ENCODE assay signal across 13 cellular contexts in genomic region chr6:157390273-157391060, GRCh38.
DNase-seq lines count a peak whose midpoint lies in the region; ATAC-seq, FAIRE-seq and TF ChIP-seq lines count a peak whose summit lies in the region.
"Had no signal": no experiment of that assay in that cellular context is flagged by ENCODE, and none has a peak within 500 bp of the region (broad histone marks: within the 10 kb centered on the region; RNA-seq: fewer than 3 reads in every experiment).

No MANE protein-coding gene starts in this region.

- FAIRE-seq in TTC549 (lab: Jason Lieb, UNC) = peak; percentile 31
- peak; percentile 49 for FAIRE-seq in islet of Langerhans (lab: Jason Lieb, UNC)
- FAIRE-seq in H54 (lab: Jason Lieb, UNC) = no peak
- FAIRE-seq: GM12891 had no signal

- no peak for TF ChIP-seq POLR2A in H54 (IDR thresholded peaks at IDR 0.05; ENCODE audit: low read depth, low read length)

- DNase-seq in NCI-H2227 (lab: John Stamatoyannopoulos, UW; ENCODE audit: unreplicated experiment) (peak; percentile 7), NCI-H2227 treated with DMSO at 0.1 percent for 48 hours (lab: John Stamatoyannopoulos, UW) (no peak), ACHN (no peak), H54 (ENCODE audit: insufficient read length, low spot score) (no peak)
- DNase-seq: Calu3; CD4-positive, CD25-positive, alpha-beta regulatory T cell; DMS 273 treated with DMSO at 0.1 percent for 48 hours; GOT3; Karpas-422 had no signal

- in situ Hi-C loops in ACHN (cut with HindIII; ENCODE audit: low pct_ligation_motif_present, low pct_unique_long_range_greater_than_20kb, low sequenced_read_pairs) = no loop called here

- no peak for ATAC-seq in GM21737 (IDR thresholded peaks at IDR 0.05; ENCODE audit: unreplicated experiment)
